Comparison of ENCODE assay signal across 24 cellular contexts in genomic region chr3:152626226-152626625, GRCh38.
"Had no signal": no experiment of that assay in that cellular context is flagged by ENCODE, and none has a peak within 500 bp of the region (broad histone marks: within the 10 kb centered on the region; RNA-seq: fewer than 3 reads in every experiment).

No MANE protein-coding gene starts in this region.

- DNase-seq: effector memory CD4-positive, alpha-beta T cell; glutamatergic neuron; immature natural killer cell; kidney; left cardiac atrium; left ventricle myocardium inferior; lower lobe of right lung; mesenchymal stem cell; midbrain; occipital lobe; pancreas; right cardiac atrium; stimulated activated CD4-positive, alpha-beta T cell treated with anti-CD3 and anti-CD28 coated beads, Interleukin-2, amount 100 ng/mL, for 48 hours; stimulated activated CD8-positive, alpha-beta memory T cell treated with anti-CD3 and anti-CD28 coated beads, Interleukin-4, amount 100 ng/mL, for 48 hours; stimulated activated naive CD8-positive, alpha-beta T cell treated with anti-CD3 and anti-CD28 coated beads, Interleukin-15, Interleukin-2, amounts not matched to agents 100 U/mL and 50 U/mL, for 24 hours; tibial artery; upper lobe of left lung; uterus had no signal

- H3K27ac Mint-ChIP-seq: immature natural killer cell; nephron; progenitor cell of endocrine pancreas; stimulated activated effector memory CD8-positive, alpha-beta T cell treated with anti-CD3 and anti-CD28 coated beads, Interleukin-12 subunit alpha, Interleukin-12 subunit beta, amount 100 ng/mL, for 72 hours had no signal

- H3K9me3 Mint-ChIP-seq: immature natural killer cell had no signal

- H3K27me3 ChIP-seq: gastroesophageal sphincter, pancreas, tibial artery, upper lobe of left lung, uterus had no signal

- H3K4me1 ChIP-seq: lower lobe of right lung, pancreas, tibial artery, upper lobe of left lung, uterus had no signal

- H3K36me3 Mint-ChIP-seq: immature natural killer cell; stimulated activated effector memory CD8-positive, alpha-beta T cell treated with anti-CD3 and anti-CD28 coated beads, Interleukin-12 subunit alpha, Interleukin-12 subunit beta, amount 100 ng/mL, for 72 hours had no signal

- H3K4me2 ChIP-seq: smooth muscle cell had no signal

- H3K4me1 Mint-ChIP-seq: immature natural killer cell; stimulated activated effector memory CD8-positive, alpha-beta T cell treated with anti-CD3 and anti-CD28 coated beads, Interleukin-12 subunit alpha, Interleukin-12 subunit beta, amount 100 ng/mL, for 72 hours had no signal

- H3K27ac ChIP-seq: gastroesophageal sphincter, left ventricle myocardium inferior, lower lobe of right lung, pancreas, tibial artery, upper lobe of left lung, uterus had no signal

- FAIRE-seq: endometrium, pancreas had no signal

- H3K4me3 ChIP-seq: gastroesophageal sphincter, left ventricle myocardium inferior, lower lobe of right lung, pancreas, smooth muscle cell, tibial artery, upper lobe of left lung, uterus had no signal

- ATAC-seq: gastroesophageal sphincter; left cardiac atrium; lower lobe of right lung; pancreas; right cardiac atrium; stimulated activated effector memory CD8-positive, alpha-beta T cell treated with anti-CD3 and anti-CD28 coated beads, Interleukin-12 subunit alpha, Interleukin-12 subunit beta, amount 100 ng/mL, for 72 hours; stimulated activated naive CD8-positive, alpha-beta T cell treated with anti-CD3 and anti-CD28 coated beads, Interleukin-15, Interleukin-2, amounts not matched to agents 100 U/mL and 50 U/mL, for 24 hours had no signal

- H3K9me3 ChIP-seq: gastroesophageal sphincter, lower lobe of right lung, pancreas, tibial artery, upper lobe of left lung, uterus had no signal

- H3K36me3 ChIP-seq: gastroesophageal sphincter, left ventricle myocardium inferior, lower lobe of right lung, pancreas, tibial artery, upper lobe of left lung, uterus had no signal

- H3K4me3 Mint-ChIP-seq: immature natural killer cell; nephron; stimulated activated effector memory CD8-positive, alpha-beta T cell treated with anti-CD3 and anti-CD28 coated beads, Interleukin-12 subunit alpha, Interleukin-12 subunit beta, amount 100 ng/mL, for 72 hours had no signal
